In the genomic region with DNA sequence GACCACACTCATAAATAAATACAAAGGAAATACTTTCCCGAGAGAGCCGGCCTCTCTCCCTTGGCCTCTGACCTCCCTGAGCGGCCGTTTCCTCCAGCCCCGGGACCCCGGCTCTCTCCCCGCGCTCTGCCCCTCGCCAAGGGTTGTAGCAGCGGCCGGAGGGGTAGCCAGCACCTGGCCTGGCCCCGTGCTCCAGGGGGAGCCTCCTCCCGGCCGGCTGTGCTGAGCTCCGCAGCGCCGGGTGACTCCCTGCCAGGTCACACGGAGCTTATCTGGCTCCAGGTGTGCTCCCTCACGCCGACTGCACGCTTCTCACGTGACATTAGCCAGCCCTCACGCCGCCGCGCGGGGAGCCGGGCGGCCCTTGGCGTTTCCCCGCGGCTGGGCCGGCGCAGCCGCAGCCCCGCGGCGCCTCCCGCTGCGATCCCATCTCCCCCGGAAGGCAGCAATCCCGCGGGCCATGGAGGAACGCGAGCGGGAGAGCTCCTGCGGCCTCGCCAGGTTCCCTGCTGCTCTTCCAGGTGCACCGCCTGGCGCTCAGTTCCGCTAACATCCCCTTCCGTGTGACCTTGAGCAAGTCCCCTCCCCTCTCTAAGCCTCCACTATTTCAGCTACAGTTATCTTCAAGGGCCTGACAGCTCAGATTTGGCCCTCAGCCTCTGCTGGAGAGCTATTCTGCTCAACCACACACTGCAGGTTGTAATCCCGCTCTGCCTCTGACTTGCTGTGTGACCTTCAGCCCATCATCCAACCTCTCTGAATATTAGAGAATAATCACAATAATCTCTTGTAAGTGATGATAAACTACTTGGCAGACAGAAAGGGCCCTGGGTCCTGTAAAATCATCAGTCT, we compare ENCODE assay signal across 1 cellular context.
TF ChIP-seq lines count a peak whose summit lies in the region.

No MANE protein-coding gene starts in this region.

TF ChIP-seq in HEK293, 187 proteins besides CTCF, POLR2A, EP300 and RAD21 (continued from another document and continues in another):
- no peak for TF ChIP-seq ZNF169 (tag by site-specific recombination; IDR thresholded peaks at IDR 0.05)
- no peak for TF ChIP-seq ZFP3 (tag by site-specific recombination; IDR thresholded peaks at IDR 0.05; ENCODE audit: low read depth)
- no peak for TF ChIP-seq ZNF354C (tag by site-specific recombination; IDR thresholded peaks at IDR 0.05; ENCODE audit: borderline replicate concordance, low read depth)
- peak; percentile 58; the same call in 1 of the 2 replicates for TF ChIP-seq ZBTB8A (tag by site-specific recombination; IDR thresholded peaks at IDR 0.05)
- TF ChIP-seq, protein P1, sequence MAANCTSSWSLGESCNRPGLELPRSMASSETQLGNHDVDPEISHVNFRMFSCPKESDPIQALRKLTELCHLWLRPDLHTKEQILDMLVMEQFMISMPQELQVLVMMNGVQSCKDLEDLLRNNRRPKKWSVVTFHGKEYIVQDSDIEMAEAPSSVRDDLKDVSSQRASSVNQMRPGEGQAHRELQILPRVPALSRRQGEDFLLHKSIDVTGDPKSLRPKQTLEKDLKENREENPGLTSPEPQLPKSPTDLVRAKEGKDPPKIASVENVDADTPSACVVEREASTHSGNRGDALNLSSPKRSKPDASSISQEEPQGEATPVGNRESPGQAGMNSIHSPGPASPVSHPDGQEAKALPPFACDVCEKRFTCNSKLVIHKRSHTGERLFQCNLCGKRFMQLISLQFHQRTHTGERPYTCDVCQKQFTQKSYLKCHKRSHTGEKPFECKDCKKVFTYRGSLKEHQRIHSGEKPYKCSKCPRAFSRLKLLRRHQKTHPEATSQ (tag by site-specific recombination; IDR thresholded peaks at IDR 0.05): peak; percentile 54; the same call in 1 of the 2 replicates
- TF ChIP-seq ZNF311 (tag by site-specific recombination; IDR thresholded peaks at IDR 0.05; ENCODE audit: borderline replicate concordance): no peak
- no peak for TF ChIP-seq ZNF624 (tag by site-specific recombination; IDR thresholded peaks at IDR 0.05)
- TF ChIP-seq ZNF658 (tag by site-specific recombination; IDR thresholded peaks at IDR 0.05): no peak
- no peak for TF ChIP-seq ZNF404 (tag by site-specific recombination; IDR thresholded peaks at IDR 0.05)
- TF ChIP-seq ZNF560 (tag by site-specific recombination; IDR thresholded peaks at IDR 0.05; ENCODE audit: borderline replicate concordance): no peak
- no peak for TF ChIP-seq ZNF10 (tag by site-specific recombination; IDR thresholded peaks at IDR 0.05)
- no peak for TF ChIP-seq ZNF223 (tag by site-specific recombination; IDR thresholded peaks at IDR 0.05)
- TF ChIP-seq ZNF341 (tag by site-specific recombination; IDR thresholded peaks at IDR 0.05; ENCODE audit: low read depth): peak; percentile 85
- TF ChIP-seq TRIM28 (IDR thresholded peaks at IDR 0.05; ENCODE audit: borderline replicate concordance, low read length): peak; percentile 81; the same call in 1 of the 2 replicates
- TF ChIP-seq, protein P2, sequence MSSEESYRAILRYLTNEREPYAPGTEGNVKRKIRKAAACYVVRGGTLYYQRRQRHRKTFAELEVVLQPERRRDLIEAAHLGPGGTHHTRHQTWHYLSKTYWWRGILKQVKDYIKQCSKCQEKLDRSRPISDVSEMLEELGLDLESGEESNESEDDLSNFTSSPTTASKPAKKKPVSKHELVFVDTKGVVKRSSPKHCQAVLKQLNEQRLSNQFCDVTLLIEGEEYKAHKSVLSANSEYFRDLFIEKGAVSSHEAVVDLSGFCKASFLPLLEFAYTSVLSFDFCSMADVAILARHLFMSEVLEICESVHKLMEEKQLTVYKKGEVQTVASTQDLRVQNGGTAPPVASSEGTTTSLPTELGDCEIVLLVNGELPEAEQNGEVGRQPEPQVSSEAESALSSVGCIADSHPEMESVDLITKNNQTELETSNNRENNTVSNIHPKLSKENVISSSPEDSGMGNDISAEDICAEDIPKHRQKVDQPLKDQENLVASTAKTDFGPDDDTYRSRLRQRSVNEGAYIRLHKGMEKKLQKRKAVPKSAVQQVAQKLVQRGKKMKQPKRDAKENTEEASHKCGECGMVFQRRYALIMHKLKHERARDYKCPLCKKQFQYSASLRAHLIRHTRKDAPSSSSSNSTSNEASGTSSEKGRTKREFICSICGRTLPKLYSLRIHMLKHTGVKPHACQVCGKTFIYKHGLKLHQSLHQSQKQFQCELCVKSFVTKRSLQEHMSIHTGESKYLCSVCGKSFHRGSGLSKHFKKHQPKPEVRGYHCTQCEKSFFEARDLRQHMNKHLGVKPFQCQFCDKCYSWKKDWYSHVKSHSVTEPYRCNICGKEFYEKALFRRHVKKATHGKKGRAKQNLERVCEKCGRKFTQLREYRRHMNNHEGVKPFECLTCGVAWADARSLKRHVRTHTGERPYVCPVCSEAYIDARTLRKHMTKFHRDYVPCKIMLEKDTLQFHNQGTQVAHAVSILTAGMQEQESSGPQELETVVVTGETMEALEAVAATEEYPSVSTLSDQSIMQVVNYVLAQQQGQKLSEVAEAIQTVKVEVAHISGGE (tag by site-specific recombination; conservative IDR thresholded peaks at IDR 0.05; ENCODE audit: low read depth): peak; percentile 86
- TF ChIP-seq ZNF37A (tag by site-specific recombination; IDR thresholded peaks at IDR 0.05): 0 out of 2 replicates have a peak, but pooled peaks have one; percentile 50
- no peak for TF ChIP-seq ZNF549 (tag by site-specific recombination; IDR thresholded peaks at IDR 0.05)
- no peak for TF ChIP-seq ZNF701 (tag by site-specific recombination; IDR thresholded peaks at IDR 0.05)
- no peak for TF ChIP-seq ZNF274 (IDR thresholded peaks at IDR 0.05; ENCODE audit: low read length)
- no peak for TF ChIP-seq ZNF274 (tag by site-specific recombination; IDR thresholded peaks at IDR 0.05; ENCODE audit: borderline replicate concordance)
- TF ChIP-seq ZNF214 (tag by site-specific recombination; IDR thresholded peaks at IDR 0.05; ENCODE audit: borderline replicate concordance): no peak
- TF ChIP-seq, protein P3, sequence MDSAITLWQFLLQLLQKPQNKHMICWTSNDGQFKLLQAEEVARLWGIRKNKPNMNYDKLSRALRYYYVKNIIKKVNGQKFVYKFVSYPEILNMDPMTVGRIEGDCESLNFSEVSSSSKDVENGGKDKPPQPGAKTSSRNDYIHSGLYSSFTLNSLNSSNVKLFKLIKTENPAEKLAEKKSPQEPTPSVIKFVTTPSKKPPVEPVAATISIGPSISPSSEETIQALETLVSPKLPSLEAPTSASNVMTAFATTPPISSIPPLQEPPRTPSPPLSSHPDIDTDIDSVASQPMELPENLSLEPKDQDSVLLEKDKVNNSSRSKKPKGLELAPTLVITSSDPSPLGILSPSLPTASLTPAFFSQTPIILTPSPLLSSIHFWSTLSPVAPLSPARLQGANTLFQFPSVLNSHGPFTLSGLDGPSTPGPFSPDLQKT (IDR thresholded peaks at IDR 0.05; ENCODE audit: borderline replicate concordance, low read depth, low read length): no peak
- no peak for TF ChIP-seq RBAK (tag by site-specific recombination; IDR thresholded peaks at IDR 0.05)
- peak; percentile 86 for TF ChIP-seq MZF1 (tag by site-specific recombination; IDR thresholded peaks at IDR 0.05; ENCODE audit: borderline replicate concordance)
- no peak for TF ChIP-seq EGR2 (tag by site-specific recombination; IDR thresholded peaks at IDR 0.05; ENCODE audit: low read depth)
- TF ChIP-seq YY2 (tag by site-specific recombination; IDR thresholded peaks at IDR 0.05): no peak
- no peak for TF ChIP-seq ZNF571 (tag by site-specific recombination; IDR thresholded peaks at IDR 0.05)
- no peak for TF ChIP-seq ZNF510 (tag by site-specific recombination; IDR thresholded peaks at IDR 0.05; ENCODE audit: insufficient replicate concordance)
- TF ChIP-seq, protein P4, sequence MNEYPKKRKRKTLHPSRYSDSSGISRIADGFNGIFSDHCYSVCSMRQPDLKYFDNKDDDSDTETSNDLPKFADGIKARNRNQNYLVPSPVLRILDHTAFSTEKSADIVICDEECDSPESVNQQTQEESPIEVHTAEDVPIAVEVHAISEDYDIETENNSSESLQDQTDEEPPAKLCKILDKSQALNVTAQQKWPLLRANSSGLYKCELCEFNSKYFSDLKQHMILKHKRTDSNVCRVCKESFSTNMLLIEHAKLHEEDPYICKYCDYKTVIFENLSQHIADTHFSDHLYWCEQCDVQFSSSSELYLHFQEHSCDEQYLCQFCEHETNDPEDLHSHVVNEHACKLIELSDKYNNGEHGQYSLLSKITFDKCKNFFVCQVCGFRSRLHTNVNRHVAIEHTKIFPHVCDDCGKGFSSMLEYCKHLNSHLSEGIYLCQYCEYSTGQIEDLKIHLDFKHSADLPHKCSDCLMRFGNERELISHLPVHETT (tag by site-specific recombination; IDR thresholded peaks at IDR 0.05): 0 out of 2 replicates have a peak, but pooled peaks have one; percentile 64
- TF ChIP-seq, protein P5, sequence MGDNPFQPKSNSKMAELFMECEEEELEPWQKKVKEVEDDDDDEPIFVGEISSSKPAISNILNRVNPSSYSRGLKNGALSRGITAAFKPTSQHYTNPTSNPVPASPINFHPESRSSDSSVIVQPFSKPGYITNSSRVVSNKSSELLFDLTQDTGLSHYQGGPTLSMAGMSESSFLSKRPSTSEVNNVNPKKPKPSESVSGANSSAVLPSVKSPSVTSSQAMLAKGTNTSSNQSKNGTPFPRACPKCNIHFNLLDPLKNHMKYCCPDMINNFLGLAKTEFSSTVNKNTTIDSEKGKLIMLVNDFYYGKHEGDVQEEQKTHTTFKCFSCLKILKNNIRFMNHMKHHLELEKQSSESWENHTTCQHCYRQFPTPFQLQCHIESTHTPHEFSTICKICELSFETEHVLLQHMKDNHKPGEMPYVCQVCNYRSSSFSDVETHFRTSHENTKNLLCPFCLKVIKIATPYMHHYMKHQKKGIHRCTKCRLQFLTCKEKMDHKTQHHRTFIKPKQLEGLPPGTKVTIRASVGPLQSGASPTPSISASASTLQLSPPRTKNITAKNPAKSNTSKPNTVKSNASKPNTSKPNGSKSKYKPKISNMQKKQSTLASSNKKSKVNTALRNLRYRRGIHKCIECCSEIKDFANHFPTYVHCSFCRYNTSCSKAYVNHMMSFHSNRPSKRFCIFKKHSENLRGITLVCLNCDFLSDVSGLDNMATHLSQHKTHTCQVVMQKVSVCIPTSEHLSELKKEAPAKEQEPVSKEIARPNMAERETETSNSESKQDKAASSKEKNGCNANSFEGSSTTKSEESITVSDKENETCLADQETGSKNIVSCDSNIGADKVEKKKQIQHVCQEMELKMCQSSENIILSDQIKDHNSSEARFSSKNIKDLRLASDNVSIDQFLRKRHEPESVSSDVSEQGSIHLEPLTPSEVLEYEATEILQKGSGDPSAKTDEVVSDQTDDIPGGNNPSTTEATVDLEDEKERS (tag by site-specific recombination; IDR thresholded peaks at IDR 0.05): peak; percentile 70
- TF ChIP-seq, protein P6, sequence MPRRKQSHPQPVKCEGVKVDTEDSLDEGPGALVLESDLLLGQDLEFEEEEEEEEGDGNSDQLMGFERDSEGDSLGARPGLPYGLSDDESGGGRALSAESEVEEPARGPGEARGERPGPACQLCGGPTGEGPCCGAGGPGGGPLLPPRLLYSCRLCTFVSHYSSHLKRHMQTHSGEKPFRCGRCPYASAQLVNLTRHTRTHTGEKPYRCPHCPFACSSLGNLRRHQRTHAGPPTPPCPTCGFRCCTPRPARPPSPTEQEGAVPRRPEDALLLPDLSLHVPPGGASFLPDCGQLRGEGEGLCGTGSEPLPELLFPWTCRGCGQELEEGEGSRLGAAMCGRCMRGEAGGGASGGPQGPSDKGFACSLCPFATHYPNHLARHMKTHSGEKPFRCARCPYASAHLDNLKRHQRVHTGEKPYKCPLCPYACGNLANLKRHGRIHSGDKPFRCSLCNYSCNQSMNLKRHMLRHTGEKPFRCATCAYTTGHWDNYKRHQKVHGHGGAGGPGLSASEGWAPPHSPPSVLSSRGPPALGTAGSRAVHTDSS (tag by site-specific recombination; IDR thresholded peaks at IDR 0.05): no peak
- TF ChIP-seq ZNF664 (tag by site-specific recombination; IDR thresholded peaks at IDR 0.05): no peak
- TF ChIP-seq BCL11A (tag by site-specific recombination; IDR thresholded peaks at IDR 0.05; ENCODE audit: low read depth): peak; percentile 34; the same call in 1 of the 2 replicates
- TF ChIP-seq ZNF239 (tag by site-specific recombination; IDR thresholded peaks at IDR 0.05): no peak
- TF ChIP-seq, protein P7, sequence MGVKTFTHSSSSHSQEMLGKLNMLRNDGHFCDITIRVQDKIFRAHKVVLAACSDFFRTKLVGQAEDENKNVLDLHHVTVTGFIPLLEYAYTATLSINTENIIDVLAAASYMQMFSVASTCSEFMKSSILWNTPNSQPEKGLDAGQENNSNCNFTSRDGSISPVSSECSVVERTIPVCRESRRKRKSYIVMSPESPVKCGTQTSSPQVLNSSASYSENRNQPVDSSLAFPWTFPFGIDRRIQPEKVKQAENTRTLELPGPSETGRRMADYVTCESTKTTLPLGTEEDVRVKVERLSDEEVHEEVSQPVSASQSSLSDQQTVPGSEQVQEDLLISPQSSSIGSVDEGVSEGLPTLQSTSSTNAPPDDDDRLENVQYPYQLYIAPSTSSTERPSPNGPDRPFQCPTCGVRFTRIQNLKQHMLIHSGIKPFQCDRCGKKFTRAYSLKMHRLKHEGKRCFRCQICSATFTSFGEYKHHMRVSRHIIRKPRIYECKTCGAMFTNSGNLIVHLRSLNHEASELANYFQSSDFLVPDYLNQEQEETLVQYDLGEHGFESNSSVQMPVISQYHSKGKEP (tag by site-specific recombination; IDR thresholded peaks at IDR 0.05): no peak
- TF ChIP-seq ZNF585B (tag by site-specific recombination; IDR thresholded peaks at IDR 0.05): no peak
- no peak for TF ChIP-seq ZNF670 (tag by site-specific recombination; IDR thresholded peaks at IDR 0.05; ENCODE audit: low read depth)
- TF ChIP-seq ZEB2 (tag by site-specific recombination; IDR thresholded peaks at IDR 0.05): peak; percentile 61; the same call in 1 of the 2 replicates
- TF ChIP-seq, protein P8, sequence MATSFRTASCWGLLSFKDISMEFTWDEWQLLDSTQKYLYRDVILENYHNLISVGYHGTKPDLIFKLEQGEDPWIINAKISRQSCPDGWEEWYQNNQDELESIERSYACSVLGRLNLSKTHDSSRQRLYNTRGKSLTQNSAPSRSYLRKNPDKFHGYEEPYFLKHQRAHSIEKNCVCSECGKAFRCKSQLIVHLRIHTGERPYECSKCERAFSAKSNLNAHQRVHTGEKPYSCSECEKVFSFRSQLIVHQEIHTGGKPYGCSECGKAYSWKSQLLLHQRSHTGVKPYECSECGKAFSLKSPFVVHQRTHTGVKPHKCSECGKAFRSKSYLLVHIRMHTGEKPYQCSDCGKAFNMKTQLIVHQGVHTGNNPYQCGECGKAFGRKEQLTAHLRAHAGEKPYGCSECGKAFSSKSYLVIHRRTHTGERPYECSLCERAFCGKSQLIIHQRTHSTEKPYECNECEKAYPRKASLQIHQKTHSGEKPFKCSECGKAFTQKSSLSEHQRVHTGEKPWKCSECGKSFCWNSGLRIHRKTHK (tag by site-specific recombination; IDR thresholded peaks at IDR 0.05): no peak
- 0 out of 2 replicates have a peak, but pooled peaks have one; percentile 12 for TF ChIP-seq KLF7 (tag by site-specific recombination; IDR thresholded peaks at IDR 0.05; ENCODE audit: borderline replicate concordance)
- 0 out of 2 replicates have a peak, but pooled peaks have one; percentile 19 for TF ChIP-seq OSR2 (tag by site-specific recombination; IDR thresholded peaks at IDR 0.05)
- TF ChIP-seq WT1 (tag by site-specific recombination; IDR thresholded peaks at IDR 0.05): peak; percentile 67; the same call in 1 of the 2 replicates
- no peak for TF ChIP-seq ZNF558 (tag by site-specific recombination; IDR thresholded peaks at IDR 0.05)
- TF ChIP-seq YY1 (tag by site-specific recombination; IDR thresholded peaks at IDR 0.05): 0 out of 2 replicates have a peak, but pooled peaks have one; percentile 15
